In genomic region chr14:103280278-103280917, GRCh38 we compare ENCODE assay signal across 1 cellular context.
TF ChIP-seq lines count a peak whose summit lies in the region.

No MANE protein-coding gene starts in this region.

TF ChIP-seq in IMR-90, 13 proteins besides CTCF, POLR2A, EP300 and RAD21:
- peak; percentile 24; the same call in 1 of the 2 replicates for TF ChIP-seq CEBPB (IDR thresholded peaks at IDR 0.05; ENCODE audit: low read depth, low read length)
- TF ChIP-seq NFE2L2 (IDR thresholded peaks at IDR 0.05; ENCODE audit: low read depth, low read length): no peak
TF ChIP-seq in IMR-90: peak in this region for 1.
